In the genomic region with DNA sequence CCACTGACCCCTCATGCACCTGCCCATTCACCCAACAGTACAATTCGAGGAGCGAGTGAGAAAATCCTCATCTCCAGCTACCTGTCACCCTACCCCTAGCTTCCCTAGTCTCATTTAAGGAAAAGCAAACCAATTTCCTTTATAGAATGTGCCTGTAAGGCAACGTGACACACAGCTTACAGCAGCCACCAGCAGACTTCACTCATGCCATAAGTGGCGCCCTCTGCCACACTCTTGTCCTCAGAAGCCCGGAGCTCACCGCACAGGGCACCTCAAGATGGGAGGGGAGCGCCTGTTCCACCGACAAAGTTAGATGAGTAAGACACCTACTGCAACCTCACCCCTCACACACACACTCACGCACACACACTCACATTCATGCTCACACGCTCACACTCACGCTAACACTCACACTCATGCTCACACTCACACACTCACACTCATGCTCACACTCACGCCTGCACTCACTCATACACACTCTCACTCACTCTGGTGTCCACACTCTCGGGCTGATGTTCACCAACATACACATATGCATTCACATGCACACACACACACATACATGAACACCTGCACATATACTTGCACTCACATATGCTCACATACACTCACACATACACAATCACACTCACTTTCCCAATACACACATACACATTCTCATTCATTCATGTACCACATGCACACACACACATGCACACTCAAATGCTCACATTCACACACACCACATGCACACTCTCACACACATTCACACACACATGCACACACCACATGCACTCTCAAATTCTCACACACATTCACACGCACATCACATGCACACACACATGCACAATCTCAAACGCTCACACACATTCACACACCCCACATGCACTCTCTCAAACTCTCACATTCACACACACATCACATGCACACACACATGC, we compare ENCODE assay signal across 1 cellular context.
TF ChIP-seq lines count a peak whose summit lies in the region.

No MANE protein-coding gene starts in this region.

TF ChIP-seq in H1, 55 proteins besides CTCF, POLR2A, EP300 and RAD21:
- TF ChIP-seq JUND (IDR thresholded peaks at IDR 0.05; ENCODE audit: low read length) = no peak
- peak; percentile 99 for TF ChIP-seq ASH2L (IDR thresholded peaks at IDR 0.05; ENCODE audit: low read length)
